ENCODE assay signal across 11 cellular contexts in genomic region chr1:176517484-176517883, GRCh38. TPM values are rescaled to one million over a fixed set of nuclear protein-coding genes. Genes with fewer than 3 reads are reported as not detected.
DNase-seq lines count a peak whose midpoint lies in the region; ATAC-seq and FAIRE-seq lines count a peak whose summit lies in the region.
"Had no signal": no experiment of that assay in that cellular context is flagged by ENCODE, and none has a peak within 500 bp of the region (broad histone marks: within the 10 kb centered on the region; RNA-seq: fewer than 3 reads in every experiment).

No MANE protein-coding gene starts in this region.

- no peaks in the 10 kb centered on the region for H3K36me3 ChIP-seq in trophoblast cell (ENCODE audit: control insufficient read depth in 1 of 2, insufficient read depth in 2 of 2, low read length in 2 of 2)

- FAIRE-seq in RCC 7860 (lab: Jason Lieb, UNC) = no peak

- H3K18ac ChIP-seq in trophoblast cell (ENCODE audit: low read length) = no peak overlapping the region

- H3K9ac ChIP-seq in trophoblast cell (ENCODE audit: low read length) = no peak overlapping the region

- no peak overlapping the region for H4K8ac ChIP-seq in trophoblast cell (ENCODE audit: low read depth, low read length)

- no peak overlapping the region for H3K4me2 ChIP-seq in trophoblast cell (ENCODE audit: low read length)

- WGBS in trophoblast cell (ENCODE audit: extremely low coverage, insufficient coverage, insufficient read length) = no CpG with 5 or more reads among the region's 4 CpGs

- H3K27me3 ChIP-seq in trophoblast cell (ENCODE audit: insufficient read depth, low read length) = no peaks in the 10 kb centered on the region

- no peak overlapping the region for H2BK5ac ChIP-seq in trophoblast cell (ENCODE audit: low read depth, low read length, poor library complexity)

- H3K23ac ChIP-seq in trophoblast cell (ENCODE audit: low read length) = no peak overlapping the region

- no peak overlapping the region for H3K4ac ChIP-seq in trophoblast cell (ENCODE audit: low read depth, low read length)

- no peak overlapping the region for H2AK5ac ChIP-seq in trophoblast cell (ENCODE audit: low read length)

- H4K91ac ChIP-seq in trophoblast cell (ENCODE audit: low read depth, low read length) = no peak overlapping the region

- no peak overlapping the region for H4K12ac ChIP-seq in trophoblast cell (ENCODE audit: low read depth, low read length)

- peaks cover 27% of the 10 kb centered on the region for H3K79me1 ChIP-seq in trophoblast cell (ENCODE audit: low read length)

- peak overlapping the region; percentile 53 for H2BK120ac ChIP-seq in trophoblast cell (ENCODE audit: insufficient read depth, low read length, poor library complexity)

- no peak overlapping the region for H3K4me3 ChIP-seq in trophoblast cell (ENCODE audit: low read depth, low read length)

- H3K4me1 ChIP-seq in trophoblast cell (ENCODE audit: control insufficient read depth in 1 of 2, insufficient read depth in 2 of 2, low read length in 2 of 2) = peaks cover 0 to 19% of the 10 kb centered on the region in 2 experiments

- ATAC-seq in HG02885 (IDR thresholded peaks at IDR 0.05; ENCODE audit: poor library complexity, unreplicated experiment) (peak; percentile 65), GM21367 (IDR thresholded peaks at IDR 0.05; ENCODE audit: unreplicated experiment) (no peak)

- H3K27ac ChIP-seq in trophoblast cell (ENCODE audit: low read depth, low read length) = peak overlapping the region; percentile 88

- no peaks in the 10 kb centered on the region for H3K79me2 ChIP-seq in trophoblast cell (ENCODE audit: control insufficient read depth, insufficient read depth, low read length, poor library complexity)

- H3K14ac ChIP-seq in trophoblast cell (ENCODE audit: low read length) = no peak overlapping the region

- peak overlapping the region; percentile 8 for H2BK12ac ChIP-seq in trophoblast cell (ENCODE audit: low read length)

- DNase-seq in NOMO-1 treated with DMSO at 0.1 percent for 48 hours (lab: John Stamatoyannopoulos, UW; ENCODE audit: unreplicated experiment) (peak; percentile 1), NOMO-1 treated with dmso at 0.1 percent for 144 hours (lab: John Stamatoyannopoulos, UW; ENCODE audit: unreplicated experiment) (no peak), RCC 7860 (ENCODE audit: low spot score) (peak; percentile 29), trophoblast cell (peak; percentile 86 to 89), NCI-H2107 treated with DMSO at 0.1 percent for 48 hours (lab: John Stamatoyannopoulos, UW; ENCODE audit: unreplicated experiment) (no peak)
- no peak for DNase-seq in effector CD4-positive, alpha-beta T cell
- DNase-seq: activated CD4-positive, CD25-positive, alpha-beta regulatory T cell; cortex of kidney; NCI-H1436 had no signal

- H3K9me3 ChIP-seq in trophoblast cell (ENCODE audit: insufficient read depth, low read depth, low read length) = no peaks in the 10 kb centered on the region

- H2AFZ ChIP-seq in trophoblast cell (ENCODE audit: insufficient read depth, low read length, poor library complexity) = no peak overlapping the region

RNA-seq across cellular contexts. Expression of gene PAPPA2, which starts 54.5 kb away (rescaled TPM):
- polyA plus RNA-seq in trophoblast cell (2013) = 20.0 and 27.5 TPM in 2 replicates

Comparison
In these comparisons a context has a peak if more than half of its experiments do, and no peak if none do; other contexts are left out.
1. DNase-seq: peak in NOMO-1 treated with DMSO at 0.1 percent for 48 hours (single experiment), RCC 7860 (single experiment) and trophoblast cell (2 of 2); none in NOMO-1 treated with dmso at 0.1 percent for 144 hours (single experiment), NCI-H2107 treated with DMSO at 0.1 percent for 48 hours (single experiment) and effector CD4-positive, alpha-beta T cell (single experiment).